In the genomic region with DNA sequence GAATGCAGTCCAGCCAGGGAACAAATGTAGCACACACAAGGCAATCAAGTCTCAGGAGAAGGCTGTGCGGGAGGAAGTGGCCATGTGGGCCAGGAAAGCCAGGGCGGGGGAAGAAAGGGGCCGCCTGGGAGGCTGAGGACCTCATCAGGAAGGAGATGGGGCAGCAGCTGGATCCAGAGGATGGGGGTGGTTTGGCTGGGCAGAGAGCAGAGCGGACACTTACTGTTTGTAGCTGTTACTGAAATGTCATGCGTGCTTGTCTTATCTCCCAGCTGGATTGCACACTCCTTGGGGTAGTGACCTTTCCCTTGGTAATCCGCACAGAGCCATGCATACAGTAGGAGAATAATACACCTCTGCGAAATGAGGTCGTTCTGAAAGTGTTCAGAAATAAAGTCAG, we compare ENCODE assay signal across 10 cellular contexts. TPM values are rescaled to one million over a fixed set of nuclear protein-coding genes. Genes with fewer than 3 reads are reported as not detected.
DNase-seq lines count a peak whose midpoint lies in the region; ATAC-seq and TF ChIP-seq lines count a peak whose summit lies in the region.
"Had no signal": no experiment of that assay in that cellular context is flagged by ENCODE, and none has a peak within 500 bp of the region (broad histone marks: within the 10 kb centered on the region; RNA-seq: fewer than 3 reads in every experiment).

No MANE protein-coding gene starts in this region.

- no peak for TF ChIP-seq CTCF in cardiac fibroblast (IDR thresholded peaks at IDR 0.05; ENCODE audit: low read depth, low read length)
- TF ChIP-seq CTCF in WERI-Rb-1 (IDR thresholded peaks at IDR 0.05; ENCODE audit: low read depth, low read length): no peak
- no peak for TF ChIP-seq CTCF in GM13977 (IDR thresholded peaks at IDR 0.05; ENCODE audit: extremely low read depth, insufficient read depth, missing control alignments)

- no peak overlapping the region for H3K4me2 ChIP-seq in skeletal muscle satellite cell (ENCODE audit: low read length)

- H3K9me3 ChIP-seq in right cardiac atrium (ENCODE audit: control insufficient read depth, low read length) (no peaks in the 10 kb centered on the region), skeletal muscle satellite cell (replicated peaks; ENCODE audit: low read length) (no peaks in the 10 kb centered on the region), WERI-Rb-1 (ENCODE audit: severe bottlenecking) (no peaks in the 10 kb centered on the region)
- H3K9me3 ChIP-seq: Caco-2 had no signal

- H3K36me3 ChIP-seq in H7 (replicated peaks; ENCODE audit: control insufficient read depth, insufficient read depth, low read length) (no peaks in the 10 kb centered on the region), skeletal muscle satellite cell (ENCODE audit: insufficient read depth, low read length) (no peaks in the 10 kb centered on the region), WERI-Rb-1 (no peaks in the 10 kb centered on the region)

- DNase-seq in H7 (peak; percentile 28), cardiac fibroblast (ENCODE audit: low read depth in 2 of 2) (peak; percentile 32 to 89), right cardiac atrium (peak; percentile 64 to 84 (median 76)), NCI-H774 (lab: John Stamatoyannopoulos, UW) (no peak), WERI-Rb-1 (no peak), GM13977 (ENCODE audit: low spot score) (no peak)
- DNase-seq: Caco-2 had no signal

- H3K27ac ChIP-seq in right cardiac atrium (ENCODE audit: low read length) (peak overlapping the region; percentile 58), WERI-Rb-1 (no peak overlapping the region)

- intact Hi-C loops in right cardiac atrium (cut with DNase I): no loop called here

- H3K4me3 ChIP-seq in H7 (ENCODE audit: insufficient read depth, low read depth, low read length) (no peak overlapping the region), cardiac fibroblast (replicated peaks in 1 of 2; ENCODE audit: low read depth in 2 of 2, low read length in 2 of 2) (no peak overlapping the region), right cardiac atrium (ENCODE audit: low read length) (no peak overlapping the region), skeletal muscle satellite cell (ENCODE audit: low read length) (no peak overlapping the region), WERI-Rb-1 (ENCODE audit: low read depth, low read length) (no peak overlapping the region)

- H3K9ac ChIP-seq in skeletal muscle satellite cell (ENCODE audit: low read depth, low read length): peak overlapping the region; percentile 29

- peak; percentile 89 to 91 for ATAC-seq in right cardiac atrium
- no peak for ATAC-seq in GM19328 (IDR thresholded peaks at IDR 0.05; ENCODE audit: unreplicated experiment)
- ATAC-seq: Panc1 had no signal

- in situ Hi-C loops in GM13977 (cut with MboI; ENCODE audit: low pct_unique_long_range_greater_than_20kb, low sequenced_read_pairs, unreplicated experiment): no loop called here

- 11% methylated on average over 8 of the region's 8 CpGs for WGBS in right cardiac atrium

- H3K27me3 ChIP-seq in H7 (ENCODE audit: control insufficient read depth, insufficient read depth, low read length): no peaks in the 10 kb centered on the region
- no peaks in the 10 kb centered on the region for H3K27me3 ChIP-seq in right cardiac atrium (ENCODE audit: control insufficient read depth, insufficient read depth)
- H3K27me3 ChIP-seq in skeletal muscle satellite cell (ENCODE audit: control insufficient read depth, insufficient read depth, low read length): no peaks in the 10 kb centered on the region
- no peaks in the 10 kb centered on the region for H3K27me3 ChIP-seq in WERI-Rb-1 (ENCODE audit: insufficient read depth, low read depth, severe bottlenecking)

- H3K4me1 ChIP-seq in right cardiac atrium (ENCODE audit: control insufficient read depth, insufficient read depth, low read length) (peaks cover 5% of the 10 kb centered on the region), skeletal muscle satellite cell (ENCODE audit: control insufficient read depth, insufficient read depth, low read length) (peaks cover 35% of the 10 kb centered on the region)
- H3K4me1 ChIP-seq: Caco-2 had no signal

RNA-seq across cellular contexts. Expression of a gene that starts 18.3 kb away (rescaled TPM):
- 41.1 and 41.8 TPM in 2 replicates for total RNA-seq in H7 (2014; rRNA removed; shearing (Covaris generic))
- 10 to 100 TPM; 28.0 to 42.3 (median 33.7) TPM for total RNA-seq in right cardiac atrium
- polyA plus RNA-seq in right cardiac atrium: 11.8 TPM
- total RNA-seq in skeletal muscle satellite cell (2012; rRNA removed): 15.9 and 22.1 TPM in 2 replicates

Comparison
In these comparisons a context has a peak if more than half of its experiments do, and no peak if none do; other contexts are left out.
1. DNase-seq: peak in H7 (single experiment), cardiac fibroblast (2 of 2) and right cardiac atrium (3 of 3); none in NCI-H774 (single experiment), WERI-Rb-1 (single experiment) and GM13977 (single experiment).